1 cellular context compared by ENCODE assay signal in genomic region chr3:58463181-58463941, GRCh38.
TF ChIP-seq lines count a peak whose summit lies in the region.

No MANE protein-coding gene starts in this region.

TF ChIP-seq in IMR-90, 13 proteins besides CTCF, POLR2A, EP300 and RAD21 (continued from another document):
- TF ChIP-seq ELK1 (IDR thresholded peaks at IDR 0.05; ENCODE audit: borderline replicate concordance, low read depth, low read length), result no peak
- TF ChIP-seq CHD1 (IDR thresholded peaks at IDR 0.05; ENCODE audit: low read depth, low read length), result no peak
